In genomic region chr3:197487911-197488391, GRCh38 we compare ENCODE assay signal across 1 cellular context.
TF ChIP-seq lines count a peak whose summit lies in the region.

No MANE protein-coding gene starts in this region.

TF ChIP-seq in GM23338, 12 proteins besides CTCF, POLR2A, EP300 and RAD21 (continued from another document):
- TF ChIP-seq, protein P1, sequence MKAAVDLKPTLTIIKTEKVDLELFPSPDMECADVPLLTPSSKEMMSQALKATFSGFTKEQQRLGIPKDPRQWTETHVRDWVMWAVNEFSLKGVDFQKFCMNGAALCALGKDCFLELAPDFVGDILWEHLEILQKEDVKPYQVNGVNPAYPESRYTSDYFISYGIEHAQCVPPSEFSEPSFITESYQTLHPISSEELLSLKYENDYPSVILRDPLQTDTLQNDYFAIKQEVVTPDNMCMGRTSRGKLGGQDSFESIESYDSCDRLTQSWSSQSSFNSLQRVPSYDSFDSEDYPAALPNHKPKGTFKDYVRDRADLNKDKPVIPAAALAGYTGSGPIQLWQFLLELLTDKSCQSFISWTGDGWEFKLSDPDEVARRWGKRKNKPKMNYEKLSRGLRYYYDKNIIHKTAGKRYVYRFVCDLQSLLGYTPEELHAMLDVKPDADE (IDR thresholded peaks at IDR 0.05): no peak
- TF ChIP-seq ZNF462 (CRISPR knock-in tag; IDR thresholded peaks at IDR 0.05) (no peak), EZH2 (IDR thresholded peaks at IDR 0.05; ENCODE audit: low read depth, unreplicated experiment) (no peak)
TF ChIP-seq in GM23338: peak in this region for 0.
